Comparison of ENCODE assay signal across 1 cellular context in genomic region chr13:95845656-95846055, GRCh38.
DNase-seq lines count a peak whose midpoint lies in the region; FAIRE-seq and TF ChIP-seq lines count a peak whose summit lies in the region.
"Not testable (repeated sequence)": the region's sequence is repeated elsewhere in the genome, so short reads cannot be mapped to it uniquely, and the experiment has no call there.

No MANE protein-coding gene starts in this region.

- not testable (repeated sequence) for H3K4me3 ChIP-seq in kidney (ENCODE audit: low read length in 2 of 2)

- not testable (repeated sequence) for H3K36me3 ChIP-seq in kidney (ENCODE audit: control insufficient read depth in 1 of 2, insufficient read depth in 2 of 2, low read length in 2 of 2)

- TF ChIP-seq CTCF in kidney (IDR thresholded peaks at IDR 0.05; ENCODE audit: borderline replicate concordance, extremely low read depth, insufficient read depth): not testable (repeated sequence)

- peak; percentile 48 for DNase-seq in kidney

- intact Hi-C loops in kidney (cut with DNase I): not testable (repeated sequence)

- not testable (repeated sequence) for H3K4me1 ChIP-seq in kidney (ENCODE audit: control insufficient read depth in 1 of 2, insufficient read depth in 1 of 2, low read depth in 1 of 2, low read length in 2 of 2)

- not testable (repeated sequence) for H3K9me3 ChIP-seq in kidney (ENCODE audit: control insufficient read depth in 1 of 2, low read length in 2 of 2)

- not testable (repeated sequence) for H3K27ac ChIP-seq in kidney (ENCODE audit: low read depth in 2 of 2, low read length in 2 of 2)

- H3K9ac ChIP-seq in kidney (ENCODE audit: low read length in 2 of 2): not testable (repeated sequence)

- not testable (repeated sequence) for FAIRE-seq in kidney (lab: Jason Lieb, UNC)
